In the genomic region with DNA sequence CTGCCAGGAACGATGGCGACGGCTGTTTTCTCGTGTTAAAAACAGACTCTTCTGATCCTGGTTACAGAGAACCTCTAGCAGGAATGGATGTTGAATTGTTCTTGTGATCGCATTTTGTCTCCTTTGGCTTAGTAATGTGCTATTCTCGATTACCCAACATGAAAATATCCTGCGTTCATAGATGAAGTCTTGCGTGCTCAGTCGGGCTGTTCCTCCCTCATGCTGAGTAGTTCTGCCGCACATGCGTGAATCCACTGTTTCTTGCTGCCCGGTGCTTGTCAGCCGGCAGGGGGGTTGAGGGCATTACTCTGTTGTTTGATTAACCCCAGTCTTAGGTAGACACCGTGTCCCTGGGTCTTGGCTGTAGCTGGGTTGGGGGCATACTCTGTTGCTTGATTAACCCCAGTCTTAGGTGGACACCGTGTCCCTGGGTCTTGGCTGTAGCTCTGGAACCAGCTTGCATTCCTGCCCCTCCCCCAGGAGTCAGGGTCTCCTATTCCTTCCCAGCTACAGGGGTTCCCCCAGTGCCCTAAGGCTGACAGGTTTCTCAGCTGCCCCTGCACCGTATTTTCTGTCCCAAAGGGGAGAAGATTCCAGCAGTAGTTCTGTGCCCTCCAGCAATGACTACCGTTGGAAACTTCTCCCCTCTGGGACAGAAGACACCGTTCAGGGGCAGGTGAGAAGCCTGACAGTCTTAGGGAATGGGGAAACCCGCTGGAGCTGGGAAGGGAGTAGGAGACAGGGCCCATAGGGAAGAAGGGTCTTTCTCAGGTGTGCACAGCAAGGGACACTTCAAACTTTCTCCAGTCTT, we compare ENCODE assay signal across 1 cellular context.
A peak's percentile ranks its signal among the peaks of the same experiment; 100 is the strongest.
TF ChIP-seq lines count a peak whose summit lies in the region.

No MANE protein-coding gene starts in this region.

TF ChIP-seq in HepG2, 621 proteins besides CTCF, POLR2A, EP300 and RAD21 (continued from another document and continues in another):
- no peak for TF ChIP-seq RFXAP (CRISPR knock-in tag; IDR thresholded peaks at IDR 0.05; ENCODE audit: borderline replicate concordance)
- TF ChIP-seq, protein P1, sequence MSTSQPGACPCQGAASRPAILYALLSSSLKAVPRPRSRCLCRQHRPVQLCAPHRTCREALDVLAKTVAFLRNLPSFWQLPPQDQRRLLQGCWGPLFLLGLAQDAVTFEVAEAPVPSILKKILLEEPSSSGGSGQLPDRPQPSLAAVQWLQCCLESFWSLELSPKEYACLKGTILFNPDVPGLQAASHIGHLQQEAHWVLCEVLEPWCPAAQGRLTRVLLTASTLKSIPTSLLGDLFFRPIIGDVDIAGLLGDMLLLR (CRISPR knock-in tag; IDR thresholded peaks at IDR 0.05): no peak
- TF ChIP-seq RAD51 (IDR thresholded peaks at IDR 0.05; ENCODE audit: borderline replicate concordance): no peak
- TF ChIP-seq LCORL (IDR thresholded peaks at IDR 0.05): no peak
- 0 out of 2 replicates have a peak, but pooled peaks have one; percentile 7 for TF ChIP-seq LCORL (CRISPR knock-in tag; IDR thresholded peaks at IDR 0.05)
- TF ChIP-seq, protein P2, sequence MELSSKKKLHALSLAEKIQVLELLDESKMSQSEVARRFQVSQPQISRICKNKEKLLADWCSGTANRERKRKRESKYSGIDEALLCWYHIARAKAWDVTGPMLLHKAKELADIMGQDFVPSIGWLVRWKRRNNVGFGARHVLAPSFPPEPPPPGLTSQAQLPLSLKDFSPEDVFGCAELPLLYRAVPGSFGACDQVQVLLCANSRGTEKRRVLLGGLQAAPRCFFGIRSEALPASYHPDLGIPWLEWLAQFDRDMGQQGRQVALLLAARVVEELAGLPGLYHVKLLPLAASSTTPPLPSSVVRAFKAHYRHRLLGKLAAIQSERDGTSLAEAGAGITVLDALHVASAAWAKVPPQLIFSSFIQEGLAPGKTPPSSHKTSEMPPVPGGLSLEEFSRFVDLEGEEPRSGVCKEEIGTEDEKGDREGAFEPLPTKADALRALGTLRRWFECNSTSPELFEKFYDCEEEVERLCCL (CRISPR knock-in tag; IDR thresholded peaks at IDR 0.05; ENCODE audit: borderline replicate concordance): no peak
- TF ChIP-seq, protein P3, sequence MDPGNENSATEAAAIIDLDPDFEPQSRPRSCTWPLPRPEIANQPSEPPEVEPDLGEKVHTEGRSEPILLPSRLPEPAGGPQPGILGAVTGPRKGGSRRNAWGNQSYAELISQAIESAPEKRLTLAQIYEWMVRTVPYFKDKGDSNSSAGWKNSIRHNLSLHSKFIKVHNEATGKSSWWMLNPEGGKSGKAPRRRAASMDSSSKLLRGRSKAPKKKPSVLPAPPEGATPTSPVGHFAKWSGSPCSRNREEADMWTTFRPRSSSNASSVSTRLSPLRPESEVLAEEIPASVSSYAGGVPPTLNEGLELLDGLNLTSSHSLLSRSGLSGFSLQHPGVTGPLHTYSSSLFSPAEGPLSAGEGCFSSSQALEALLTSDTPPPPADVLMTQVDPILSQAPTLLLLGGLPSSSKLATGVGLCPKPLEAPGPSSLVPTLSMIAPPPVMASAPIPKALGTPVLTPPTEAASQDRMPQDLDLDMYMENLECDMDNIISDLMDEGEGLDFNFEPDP (CRISPR knock-in tag; conservative IDR thresholded peaks at IDR 0.05): no peak
- TF ChIP-seq ZNF564 (CRISPR knock-in tag; IDR thresholded peaks at IDR 0.05): no peak
- no peak for TF ChIP-seq ZSCAN25 (CRISPR knock-in tag; IDR thresholded peaks at IDR 0.05)
- TF ChIP-seq JARID2 (CRISPR knock-in tag; IDR thresholded peaks at IDR 0.05; ENCODE audit: insufficient replicate concordance): no peak
- TF ChIP-seq, protein P4, sequence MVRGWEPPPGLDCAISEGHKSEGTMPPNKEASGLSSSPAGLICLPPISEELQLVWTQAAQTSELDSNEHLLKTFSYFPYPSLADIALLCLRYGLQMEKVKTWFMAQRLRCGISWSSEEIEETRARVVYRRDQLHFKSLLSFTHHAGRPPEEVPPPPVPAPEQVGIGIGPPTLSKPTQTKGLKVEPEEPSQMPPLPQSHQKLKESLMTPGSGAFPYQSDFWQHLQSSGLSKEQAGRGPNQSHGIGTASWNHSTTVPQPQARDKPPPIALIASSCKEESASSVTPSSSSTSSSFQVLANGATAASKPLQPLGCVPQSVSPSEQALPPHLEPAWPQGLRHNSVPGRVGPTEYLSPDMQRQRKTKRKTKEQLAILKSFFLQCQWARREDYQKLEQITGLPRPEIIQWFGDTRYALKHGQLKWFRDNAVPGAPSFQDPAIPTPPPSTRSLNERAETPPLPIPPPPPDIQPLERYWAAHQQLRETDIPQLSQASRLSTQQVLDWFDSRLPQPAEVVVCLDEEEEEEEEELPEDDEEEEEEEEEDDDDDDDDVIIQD (CRISPR knock-in tag; IDR thresholded peaks at IDR 0.05; ENCODE audit: low read depth): 0 out of 2 replicates have a peak, but pooled peaks have one; percentile 12
- TF ChIP-seq, protein P5, sequence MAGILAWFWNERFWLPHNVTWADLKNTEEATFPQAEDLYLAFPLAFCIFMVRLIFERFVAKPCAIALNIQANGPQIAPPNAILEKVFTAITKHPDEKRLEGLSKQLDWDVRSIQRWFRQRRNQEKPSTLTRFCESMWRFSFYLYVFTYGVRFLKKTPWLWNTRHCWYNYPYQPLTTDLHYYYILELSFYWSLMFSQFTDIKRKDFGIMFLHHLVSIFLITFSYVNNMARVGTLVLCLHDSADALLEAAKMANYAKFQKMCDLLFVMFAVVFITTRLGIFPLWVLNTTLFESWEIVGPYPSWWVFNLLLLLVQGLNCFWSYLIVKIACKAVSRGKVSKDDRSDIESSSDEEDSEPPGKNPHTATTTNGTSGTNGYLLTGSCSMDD (CRISPR knock-in tag; IDR thresholded peaks at IDR 0.05): no peak
- no peak for TF ChIP-seq PHB2 (IDR thresholded peaks at IDR 0.05; ENCODE audit: partially characterized antibody)
- TF ChIP-seq ZFY (CRISPR knock-in tag; IDR thresholded peaks at IDR 0.05): 0 out of 2 replicates have a peak, but pooled peaks have one; percentile 10
- TF ChIP-seq, protein P6, sequence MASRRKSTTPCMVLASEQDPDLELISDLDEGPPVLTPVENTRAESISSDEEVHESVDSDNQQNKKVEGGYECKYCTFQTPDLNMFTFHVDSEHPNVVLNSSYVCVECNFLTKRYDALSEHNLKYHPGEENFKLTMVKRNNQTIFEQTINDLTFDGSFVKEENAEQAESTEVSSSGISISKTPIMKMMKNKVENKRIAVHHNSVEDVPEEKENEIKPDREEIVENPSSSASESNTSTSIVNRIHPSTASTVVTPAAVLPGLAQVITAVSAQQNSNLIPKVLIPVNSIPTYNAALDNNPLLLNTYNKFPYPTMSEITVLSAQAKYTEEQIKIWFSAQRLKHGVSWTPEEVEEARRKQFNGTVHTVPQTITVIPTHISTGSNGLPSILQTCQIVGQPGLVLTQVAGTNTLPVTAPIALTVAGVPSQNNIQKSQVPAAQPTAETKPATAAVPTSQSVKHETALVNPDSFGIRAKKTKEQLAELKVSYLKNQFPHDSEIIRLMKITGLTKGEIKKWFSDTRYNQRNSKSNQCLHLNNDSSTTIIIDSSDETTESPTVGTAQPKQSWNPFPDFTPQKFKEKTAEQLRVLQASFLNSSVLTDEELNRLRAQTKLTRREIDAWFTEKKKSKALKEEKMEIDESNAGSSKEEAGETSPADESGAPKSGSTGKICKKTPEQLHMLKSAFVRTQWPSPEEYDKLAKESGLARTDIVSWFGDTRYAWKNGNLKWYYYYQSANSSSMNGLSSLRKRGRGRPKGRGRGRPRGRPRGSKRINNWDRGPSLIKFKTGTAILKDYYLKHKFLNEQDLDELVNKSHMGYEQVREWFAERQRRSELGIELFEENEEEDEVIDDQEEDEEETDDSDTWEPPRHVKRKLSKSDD (CRISPR knock-in tag; IDR thresholded peaks at IDR 0.05; ENCODE audit: low read depth): no peak
- no peak for TF ChIP-seq ZNF496 (CRISPR knock-in tag; IDR thresholded peaks at IDR 0.05; ENCODE audit: insufficient replicate concordance)
- TF ChIP-seq ZNF33A (CRISPR knock-in tag; IDR thresholded peaks at IDR 0.05; ENCODE audit: borderline replicate concordance): no peak
- no peak for TF ChIP-seq ZNF441 (CRISPR knock-in tag; IDR thresholded peaks at IDR 0.05; ENCODE audit: borderline replicate concordance)
- 0 out of 2 replicates have a peak, but pooled peaks have one; percentile 34 for TF ChIP-seq SMAD9 (CRISPR knock-in tag; IDR thresholded peaks at IDR 0.05)
- no peak; the same call in 1 of the 2 replicates for TF ChIP-seq ERF (CRISPR knock-in tag; IDR thresholded peaks at IDR 0.05)
- TF ChIP-seq ZNF670 (CRISPR knock-in tag; IDR thresholded peaks at IDR 0.05; ENCODE audit: borderline replicate concordance): no peak
- no peak for TF ChIP-seq ARNT (IDR thresholded peaks at IDR 0.05)
- TF ChIP-seq, protein P7, sequence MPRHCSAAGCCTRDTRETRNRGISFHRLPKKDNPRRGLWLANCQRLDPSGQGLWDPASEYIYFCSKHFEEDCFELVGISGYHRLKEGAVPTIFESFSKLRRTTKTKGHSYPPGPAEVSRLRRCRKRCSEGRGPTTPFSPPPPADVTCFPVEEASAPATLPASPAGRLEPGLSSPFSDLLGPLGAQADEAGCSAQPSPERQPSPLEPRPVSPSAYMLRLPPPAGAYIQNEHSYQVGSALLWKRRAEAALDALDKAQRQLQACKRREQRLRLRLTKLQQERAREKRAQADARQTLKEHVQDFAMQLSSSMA (CRISPR knock-in tag; IDR thresholded peaks at IDR 0.05): peak; percentile 51; the same call in 1 of the 2 replicates
- peak; percentile 35; the same call in 1 of the 2 replicates for TF ChIP-seq ZNF83 (CRISPR knock-in tag; IDR thresholded peaks at IDR 0.05; ENCODE audit: borderline replicate concordance)
- TF ChIP-seq ZNF292 (CRISPR knock-in tag; IDR thresholded peaks at IDR 0.05; ENCODE audit: borderline replicate concordance, low read depth): no peak; the same call in 1 of the 2 replicates
- TF ChIP-seq, protein P8, sequence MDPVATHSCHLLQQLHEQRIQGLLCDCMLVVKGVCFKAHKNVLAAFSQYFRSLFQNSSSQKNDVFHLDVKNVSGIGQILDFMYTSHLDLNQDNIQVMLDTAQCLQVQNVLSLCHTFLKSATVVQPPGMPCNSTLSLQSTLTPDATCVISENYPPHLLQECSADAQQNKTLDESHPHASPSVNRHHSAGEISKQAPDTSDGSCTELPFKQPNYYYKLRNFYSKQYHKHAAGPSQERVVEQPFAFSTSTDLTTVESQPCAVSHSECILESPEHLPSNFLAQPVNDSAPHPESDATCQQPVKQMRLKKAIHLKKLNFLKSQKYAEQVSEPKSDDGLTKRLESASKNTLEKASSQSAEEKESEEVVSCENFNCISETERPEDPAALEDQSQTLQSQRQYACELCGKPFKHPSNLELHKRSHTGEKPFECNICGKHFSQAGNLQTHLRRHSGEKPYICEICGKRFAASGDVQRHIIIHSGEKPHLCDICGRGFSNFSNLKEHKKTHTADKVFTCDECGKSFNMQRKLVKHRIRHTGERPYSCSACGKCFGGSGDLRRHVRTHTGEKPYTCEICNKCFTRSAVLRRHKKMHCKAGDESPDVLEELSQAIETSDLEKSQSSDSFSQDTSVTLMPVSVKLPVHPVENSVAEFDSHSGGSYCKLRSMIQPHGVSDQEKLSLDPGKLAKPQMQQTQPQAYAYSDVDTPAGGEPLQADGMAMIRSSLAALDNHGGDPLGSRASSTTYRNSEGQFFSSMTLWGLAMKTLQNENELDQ (CRISPR knock-in tag; IDR thresholded peaks at IDR 0.05; ENCODE audit: borderline replicate concordance): no peak
- TF ChIP-seq ZNF136 (CRISPR knock-in tag; IDR thresholded peaks at IDR 0.05; ENCODE audit: low read depth): no peak
- TF ChIP-seq ZNF274 (CRISPR knock-in tag; IDR thresholded peaks at IDR 0.05): no peak
- no peak for TF ChIP-seq TAF15 (IDR thresholded peaks at IDR 0.05; ENCODE audit: low read depth, low read length, poor library complexity, severe bottlenecking)
- TF ChIP-seq XBP1 (CRISPR knock-in tag; IDR thresholded peaks at IDR 0.05): no peak
- TF ChIP-seq, protein P9, sequence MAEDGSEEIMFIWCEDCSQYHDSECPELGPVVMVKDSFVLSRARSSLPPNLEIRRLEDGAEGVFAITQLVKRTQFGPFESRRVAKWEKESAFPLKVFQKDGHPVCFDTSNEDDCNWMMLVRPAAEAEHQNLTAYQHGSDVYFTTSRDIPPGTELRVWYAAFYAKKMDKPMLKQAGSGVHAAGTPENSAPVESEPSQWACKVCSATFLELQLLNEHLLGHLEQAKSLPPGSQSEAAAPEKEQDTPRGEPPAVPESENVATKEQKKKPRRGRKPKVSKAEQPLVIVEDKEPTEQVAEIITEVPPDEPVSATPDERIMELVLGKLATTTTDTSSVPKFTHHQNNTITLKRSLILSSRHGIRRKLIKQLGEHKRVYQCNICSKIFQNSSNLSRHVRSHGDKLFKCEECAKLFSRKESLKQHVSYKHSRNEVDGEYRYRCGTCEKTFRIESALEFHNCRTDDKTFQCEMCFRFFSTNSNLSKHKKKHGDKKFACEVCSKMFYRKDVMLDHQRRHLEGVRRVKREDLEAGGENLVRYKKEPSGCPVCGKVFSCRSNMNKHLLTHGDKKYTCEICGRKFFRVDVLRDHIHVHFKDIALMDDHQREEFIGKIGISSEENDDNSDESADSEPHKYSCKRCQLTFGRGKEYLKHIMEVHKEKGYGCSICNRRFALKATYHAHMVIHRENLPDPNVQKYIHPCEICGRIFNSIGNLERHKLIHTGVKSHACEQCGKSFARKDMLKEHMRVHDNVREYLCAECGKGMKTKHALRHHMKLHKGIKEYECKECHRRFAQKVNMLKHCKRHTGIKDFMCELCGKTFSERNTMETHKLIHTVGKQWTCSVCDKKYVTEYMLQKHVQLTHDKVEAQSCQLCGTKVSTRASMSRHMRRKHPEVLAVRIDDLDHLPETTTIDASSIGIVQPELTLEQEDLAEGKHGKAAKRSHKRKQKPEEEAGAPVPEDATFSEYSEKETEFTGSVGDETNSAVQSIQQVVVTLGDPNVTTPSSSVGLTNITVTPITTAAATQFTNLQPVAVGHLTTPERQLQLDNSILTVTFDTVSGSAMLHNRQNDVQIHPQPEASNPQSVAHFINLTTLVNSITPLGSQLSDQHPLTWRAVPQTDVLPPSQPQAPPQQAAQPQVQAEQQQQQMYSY (CRISPR knock-in tag; IDR thresholded peaks at IDR 0.05): no peak
- no peak; the same call in 1 of the 2 replicates for TF ChIP-seq TOPORS (CRISPR knock-in tag; IDR thresholded peaks at IDR 0.05)
